12 cellular contexts compared by ENCODE assay signal in the genomic region with DNA sequence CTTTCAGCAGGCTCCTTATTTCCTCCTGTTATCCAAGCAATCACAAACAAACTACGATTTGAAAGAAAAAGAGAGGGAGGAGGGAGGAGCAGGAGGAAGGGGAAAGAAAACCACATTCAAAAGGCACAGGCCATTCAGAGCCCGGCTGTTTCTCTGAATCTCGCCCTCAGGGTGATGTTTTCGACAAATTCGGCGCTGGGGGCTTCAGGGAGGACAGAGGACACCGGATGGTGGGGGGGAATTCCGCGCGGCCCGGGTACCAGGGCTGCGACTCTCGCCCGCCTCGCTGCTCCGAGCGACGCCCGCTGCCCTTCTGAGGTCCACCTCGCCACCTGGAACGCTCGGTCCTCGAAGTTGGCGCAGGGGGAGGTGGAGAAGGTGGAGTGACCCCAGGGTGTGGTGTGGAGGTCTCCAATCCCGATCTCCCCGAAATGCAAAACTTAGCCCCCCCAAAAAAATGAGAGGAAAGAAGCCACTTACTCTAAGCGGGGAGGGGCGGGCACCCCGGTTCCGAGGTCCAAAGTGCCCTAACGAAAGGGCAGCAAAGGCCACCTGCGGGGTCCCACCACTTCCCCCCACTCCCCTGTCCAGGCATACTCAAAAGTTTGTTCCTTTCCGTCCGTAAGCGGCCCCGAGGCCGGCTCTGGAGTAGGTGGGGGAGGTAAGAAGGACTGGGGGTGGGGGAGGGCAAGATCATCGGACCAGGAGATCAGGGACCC. TPM values are rescaled to one million over a fixed set of nuclear protein-coding genes. Genes with fewer than 3 reads are reported as not detected.
DNase-seq lines count a peak whose midpoint lies in the region; ATAC-seq and TF ChIP-seq lines count a peak whose summit lies in the region.
"Had no signal": no experiment of that assay in that cellular context is flagged by ENCODE, and none has a peak within 500 bp of the region (broad histone marks: within the 10 kb centered on the region; RNA-seq: fewer than 3 reads in every experiment).

No MANE protein-coding gene starts in this region.

- H3K4me1 ChIP-seq in BE2C (no peaks in the 10 kb centered on the region), HUES64 (ENCODE audit: insufficient read depth, low read length) (peaks cover 27% of the 10 kb centered on the region), iPS-15b (ENCODE audit: control insufficient read depth, insufficient read depth, low read length) (peaks cover 25% of the 10 kb centered on the region), parathyroid adenoma (no peaks in the 10 kb centered on the region)

- no peaks in the 10 kb centered on the region for H3K36me3 ChIP-seq in BE2C
- H3K36me3 ChIP-seq in HUES64 (ENCODE audit: insufficient read depth, low read length), result peaks cover 9% of the 10 kb centered on the region
- H3K36me3 ChIP-seq in iPS-15b (ENCODE audit: control insufficient read depth, insufficient read depth, low read length), result no peaks in the 10 kb centered on the region
- H3K36me3 ChIP-seq in parathyroid adenoma (ENCODE audit: control insufficient read depth, insufficient read depth, low read length), result no peaks in the 10 kb centered on the region
- H3K36me3 ChIP-seq: brain microvascular endothelial cell, gastroesophageal sphincter had no signal

- DNase-seq in BE2C, result peak; percentile 23
- no peak for DNase-seq in COLO829 (ENCODE audit: low spot score)
- no peak for DNase-seq in NCI-H2081 (lab: John Stamatoyannopoulos, UW)
- DNase-seq in activated naive CD4-positive, alpha-beta T cell treated with anti-CD3 and anti-CD28 coated beads, Interleukin-2, amount 50 U/mL, for 16 hours, result no peak
- DNase-seq: activated CD4-positive, alpha-beta memory T cell treated with anti-CD3 and anti-CD28 coated beads, Interleukin-2, amount 10 ng/mL, durations not matched to agents 7 days and 5 days; brain microvascular endothelial cell; Kasumi-1 had no signal

- no peaks in the 10 kb centered on the region for H3K9me3 ChIP-seq in BE2C
- H3K9me3 ChIP-seq in HUES64 (ENCODE audit: insufficient read depth, low read depth, low read length), result no peaks in the 10 kb centered on the region
- H3K9me3 ChIP-seq in iPS-15b (ENCODE audit: control insufficient read depth, insufficient read depth, low read length), result no peaks in the 10 kb centered on the region
- no peaks in the 10 kb centered on the region for H3K9me3 ChIP-seq in parathyroid adenoma (ENCODE audit: control insufficient read depth, low read length)
- H3K9me3 ChIP-seq: gastroesophageal sphincter had no signal

- H3K27me3 ChIP-seq in BE2C, result peaks cover 52% of the 10 kb centered on the region
- peaks cover 33% of the 10 kb centered on the region for H3K27me3 ChIP-seq in HUES64 (ENCODE audit: insufficient read depth, low read length)
- peaks cover 35% of the 10 kb centered on the region for H3K27me3 ChIP-seq in iPS-15b (ENCODE audit: control insufficient read depth, insufficient read depth, low read length)
- no peaks in the 10 kb centered on the region for H3K27me3 ChIP-seq in parathyroid adenoma (ENCODE audit: control insufficient read depth, insufficient read depth, low read length)

- H3K4me3 ChIP-seq in BE2C (ENCODE audit: low read depth, low read length) (peak overlapping the region; percentile 62), HUES64 (ENCODE audit: low read length) (peak overlapping the region; percentile 67), iPS-15b (ENCODE audit: low read depth, low read length) (peak overlapping the region; percentile 66), parathyroid adenoma (ENCODE audit: low read depth, low read length) (peak overlapping the region; percentile 38)

- H3K9ac ChIP-seq in HUES64 (ENCODE audit: low read depth, low read length), result peak overlapping the region; percentile 72
- H3K9ac ChIP-seq in iPS-15b (ENCODE audit: low read depth, low read length), result peak overlapping the region; percentile 28
- no peak overlapping the region for H3K9ac ChIP-seq in parathyroid adenoma

- WGBS in HUES64, result under 1% methylated on average over 38 of the region's 38 CpGs

- TF ChIP-seq CTCF in BE2C (IDR thresholded peaks at IDR 0.05; ENCODE audit: low read depth, low read length) (no peak), parathyroid adenoma (IDR thresholded peaks at IDR 0.05) (no peak)

- ATAC-seq in GM18867 (IDR thresholded peaks at IDR 0.05; ENCODE audit: unreplicated experiment), result no peak
- ATAC-seq: gastroesophageal sphincter had no signal

- peak overlapping the region; percentile 69 for H3K4me2 ChIP-seq in parathyroid adenoma (ENCODE audit: low read length)

- H2AFZ ChIP-seq in parathyroid adenoma, result peak overlapping the region; percentile 29

- no peaks in the 10 kb centered on the region for H3K79me2 ChIP-seq in parathyroid adenoma

- H3K27ac ChIP-seq in HUES64 (ENCODE audit: low read depth, low read length) (no peak overlapping the region), parathyroid adenoma (no peak overlapping the region)
- H3K27ac ChIP-seq: brain microvascular endothelial cell, gastroesophageal sphincter had no signal

RNA-seq across cellular contexts. Expression of a gene that starts 1.2 kb away (rescaled TPM):
- 3.7 TPM for polyA plus RNA-seq in BE2C (2012; ENCODE audit: insufficient read depth, insufficient read length, low read depth)
- polyA plus RNA-seq in HUES64 (2013, experiment 1 of 2), result 11.8 TPM
- polyA plus RNA-seq in HUES64 (2013, experiment 2 of 2), result 17.6 TPM
